15 cellular contexts compared by ENCODE assay signal in the genomic region with DNA sequence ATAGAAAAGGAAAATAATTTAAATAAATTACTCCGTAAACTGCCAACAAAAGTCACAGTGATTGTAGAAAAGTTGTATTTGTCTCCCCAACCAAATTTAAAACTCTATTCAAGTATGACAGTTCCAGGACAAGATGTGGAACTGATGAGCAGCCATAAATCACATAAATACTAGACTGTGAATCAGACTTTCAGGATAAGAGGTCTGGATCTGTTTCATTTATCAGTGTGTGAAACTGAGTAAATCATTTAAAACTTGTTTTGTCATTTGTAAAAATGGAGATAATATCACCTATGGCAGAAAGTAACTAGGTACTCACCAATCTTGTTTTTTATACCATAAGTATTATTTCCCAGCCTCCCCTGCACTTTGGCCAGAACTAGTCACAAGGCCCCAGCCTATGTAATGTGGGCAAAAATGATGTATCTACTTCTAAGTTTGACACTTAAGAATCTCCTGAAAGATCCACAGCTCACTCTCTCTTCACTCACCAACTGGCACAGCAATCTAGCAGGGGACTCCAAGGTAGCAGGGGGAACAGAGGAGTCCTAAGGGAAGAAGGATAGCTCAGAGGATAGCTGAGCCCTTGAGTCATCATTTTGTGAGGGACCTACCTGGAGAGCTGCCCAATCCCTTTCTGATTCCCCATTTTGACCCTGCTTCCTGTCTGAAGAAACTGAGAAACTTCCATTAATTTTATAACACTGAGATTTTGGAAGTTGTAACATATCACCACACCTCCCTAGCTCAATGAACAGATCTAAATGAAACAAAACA. TPM values are rescaled to one million over a fixed set of nuclear protein-coding genes. Genes with fewer than 3 reads are reported as not detected.
DNase-seq lines count a peak whose midpoint lies in the region; ATAC-seq and TF ChIP-seq lines count a peak whose summit lies in the region.
"Had no signal": no experiment of that assay in that cellular context is flagged by ENCODE, and none has a peak within 500 bp of the region (broad histone marks: within the 10 kb centered on the region; RNA-seq: fewer than 3 reads in every experiment).

No MANE protein-coding gene starts in this region.

- H3K36me3 ChIP-seq in RWPE2 (ENCODE audit: low read depth) (peaks cover 17% of the 10 kb centered on the region), smooth muscle cell (ENCODE audit: low read depth) (no peaks in the 10 kb centered on the region)

- no peak overlapping the region for H2AFZ ChIP-seq in smooth muscle cell (ENCODE audit: low read depth)

- H3K4me3 ChIP-seq in RWPE2 (ENCODE audit: severe bottlenecking), result no peak overlapping the region
- H3K4me3 ChIP-seq in fibroblast of pulmonary artery (replicated peaks; ENCODE audit: low read depth, low read length), result no peak overlapping the region
- H3K4me3 ChIP-seq in smooth muscle cell, result no peak overlapping the region
- H3K4me3 ChIP-seq: lung had no signal

- TF ChIP-seq CTCF in RWPE2 (IDR thresholded peaks at IDR 0.05; ENCODE audit: poor library complexity, severe bottlenecking), result no peak
- no peak for TF ChIP-seq CTCF in fibroblast of pulmonary artery (IDR thresholded peaks at IDR 0.05; ENCODE audit: low read length, missing control alignments)
- no peak for TF ChIP-seq CTCF in smooth muscle cell (IDR thresholded peaks at IDR 0.05; ENCODE audit: borderline replicate concordance, insufficient read depth, poor library complexity, severe bottlenecking)

- DNase-seq in Daoy (ENCODE audit: low read depth), result peak; percentile 22
- DNase-seq in GM04504 (ENCODE audit: low read depth), result peak; percentile 12
- DNase-seq in RWPE2 (ENCODE audit: low spot score), result no peak
- peak; percentile 19 for DNase-seq in fibroblast of pulmonary artery (ENCODE audit: low read depth)
- no peak for DNase-seq in MV-4-11 (lab: John Stamatoyannopoulos, UW)
- no peak for DNase-seq in smooth muscle cell (lab: John Stamatoyannopoulos, UW; ENCODE audit: unreplicated experiment)
- no peak for DNase-seq in NCI-H1694 (lab: John Stamatoyannopoulos, UW)
- DNase-seq: activated CD4-positive, alpha-beta T cell treated with anti-CD3 and anti-CD28 coated beads, Interleukin-2, amount 10 ng/mL, durations not matched to agents 7 days and 5 days; activated effector memory CD4-positive, alpha-beta T cell treated with anti-CD3 and anti-CD28 coated beads, Interleukin-2, amount 50 U/mL, for 16 hours; CD4-positive, CD25-positive, alpha-beta regulatory T cell; DND-41; effector CD8-positive, alpha-beta T cell; NCI-H2107 had no signal

- H3K27me3 ChIP-seq in RWPE2 (ENCODE audit: insufficient read depth, poor library complexity, severe bottlenecking) (no peaks in the 10 kb centered on the region), smooth muscle cell (ENCODE audit: low read depth) (no peaks in the 10 kb centered on the region)

- H3F3A ChIP-seq in smooth muscle cell (ENCODE audit: low read depth), result no peaks in the 10 kb centered on the region

- H3K9ac ChIP-seq in smooth muscle cell (ENCODE audit: low read depth), result no peak overlapping the region

- H3K4me2 ChIP-seq in smooth muscle cell, result no peak overlapping the region

- H3K27ac ChIP-seq in RWPE2 (ENCODE audit: poor library complexity, severe bottlenecking) (no peak overlapping the region), smooth muscle cell (ENCODE audit: low read depth) (no peak overlapping the region)

- H3K9me3 ChIP-seq in RWPE2 (ENCODE audit: severe bottlenecking) (no peaks in the 10 kb centered on the region), smooth muscle cell (replicated peaks; ENCODE audit: low read depth) (no peaks in the 10 kb centered on the region)

- peak; percentile 82 for ATAC-seq in RWPE2 (ENCODE audit: low read depth)
- no peak for ATAC-seq in GM21367 (IDR thresholded peaks at IDR 0.05; ENCODE audit: unreplicated experiment)

- peaks cover 14% of the 10 kb centered on the region for H3K79me2 ChIP-seq in smooth muscle cell (ENCODE audit: low read depth)

- H3K4me1 ChIP-seq in RWPE2 (ENCODE audit: insufficient read depth, poor library complexity, severe bottlenecking), result peaks cover 5% of the 10 kb centered on the region
- peaks cover 6% of the 10 kb centered on the region for H3K4me1 ChIP-seq in smooth muscle cell (ENCODE audit: low read depth)

- WGBS in smooth muscle cell (ENCODE audit: low lambda C conversion rate), result 100% methylated on average over 1 of the region's 1 CpG

- H4K20me1 ChIP-seq in smooth muscle cell (ENCODE audit: low read depth), result peaks cover 23% of the 10 kb centered on the region

RNA-seq across cellular contexts. Expression of a gene that starts 31.6 kb away (rescaled TPM):
- 14.1 and 31.7 TPM in 2 replicates for total RNA-seq in Daoy (2014; rRNA removed; shearing (Covaris generic))
- 19.4 and 33.8 TPM in 2 replicates for total RNA-seq in smooth muscle cell
- polyA plus RNA-seq in smooth muscle cell, result 6.3 and 8.2 TPM in 2 replicates

Comparison
In these comparisons a context has a peak if more than half of its experiments do, and no peak if none do; other contexts are left out.
1. DNase-seq: peak in Daoy (single experiment), GM04504 (single experiment) and fibroblast of pulmonary artery (single experiment); none in RWPE2 (single experiment), MV-4-11 (single experiment), smooth muscle cell (single experiment) and NCI-H1694 (single experiment).